Comparison of ENCODE assay signal across 15 cellular contexts in genomic region chr7:150735596-150736358, GRCh38. TPM values are rescaled to one million over a fixed set of nuclear protein-coding genes. Genes with fewer than 3 reads are reported as not detected.
DNase-seq lines count a peak whose midpoint lies in the region; ATAC-seq and TF ChIP-seq lines count a peak whose summit lies in the region.
"Had no signal": no experiment of that assay in that cellular context is flagged by ENCODE, and none has a peak within 500 bp of the region (broad histone marks: within the 10 kb centered on the region; RNA-seq: fewer than 3 reads in every experiment).

No MANE protein-coding gene starts in this region.

- no peaks in the 10 kb centered on the region for H3K9me3 Mint-ChIP-seq in activated CD8-positive, alpha-beta T cell treated with anti-CD3 and anti-CD28 coated beads, Interleukin-2, amount 10 ng/mL, durations not matched to agents 7 days and 5 days (ENCODE audit: insufficient read depth)
- no peaks in the 10 kb centered on the region for H3K9me3 Mint-ChIP-seq in Caco-2 (ENCODE audit: unreplicated experiment)

- BruUV-seq in Caco-2 (replicated peaks; lab: Mats Ljungman, UMichigan) = no TSS peak

- no peak overlapping the region for H3K4me3 ChIP-seq in Caco-2 (ENCODE audit: low read depth, low read length)
- H3K4me3 ChIP-seq: testis had no signal

- no peaks in the 10 kb centered on the region for H3K27me3 Mint-ChIP-seq in activated CD8-positive, alpha-beta T cell treated with anti-CD3 and anti-CD28 coated beads, Interleukin-2, amount 10 ng/mL, durations not matched to agents 7 days and 5 days (ENCODE audit: low read depth)
- H3K27me3 Mint-ChIP-seq in Caco-2 (ENCODE audit: insufficient read depth, unreplicated experiment) = peaks cover 21% of the 10 kb centered on the region

- H3K4me3 Mint-ChIP-seq in activated CD8-positive, alpha-beta T cell treated with anti-CD3 and anti-CD28 coated beads, Interleukin-2, amount 10 ng/mL, durations not matched to agents 7 days and 5 days = peak overlapping the region; percentile 90
- no peak overlapping the region for H3K4me3 Mint-ChIP-seq in Caco-2 (ENCODE audit: unreplicated experiment)

- peaks cover 40% of the 10 kb centered on the region for H3K36me3 Mint-ChIP-seq in activated CD8-positive, alpha-beta T cell treated with anti-CD3 and anti-CD28 coated beads, Interleukin-2, amount 10 ng/mL, durations not matched to agents 7 days and 5 days (ENCODE audit: low read depth)
- H3K36me3 Mint-ChIP-seq in Caco-2 (ENCODE audit: insufficient read depth, unreplicated experiment) = no peaks in the 10 kb centered on the region

- POLR2A ChIA-PET in activated CD8-positive, alpha-beta T cell treated with anti-CD3 and anti-CD28 coated beads, Interleukin-2, amount 10 ng/mL, durations not matched to agents 7 days and 5 days (lab: Charles Lee) = interaction anchor here (1.0 to 4.7 kb wide), 4 partner anchors 19 to 285 kb away, joined by 3 to 43 read pairs (median 20); partner anchors contain the start of genes GIMAP1, GIMAP4 and GIMAP8
- POLR2A ChIA-PET in Caco-2 (lab: Charles Lee) = no interaction called here

- intact Hi-C loops in Caco-2 (cut with micrococcal nuclease; ENCODE audit: unreplicated experiment) = no loop called here

- peak overlapping the region; percentile 74 for H3K27ac Mint-ChIP-seq in activated CD8-positive, alpha-beta T cell treated with anti-CD3 and anti-CD28 coated beads, Interleukin-2, amount 10 ng/mL, durations not matched to agents 7 days and 5 days
- H3K27ac Mint-ChIP-seq in Caco-2 (ENCODE audit: unreplicated experiment) = no peak overlapping the region

- no peak for ATAC-seq in activated CD8-positive, alpha-beta T cell treated with anti-CD3 and anti-CD28 coated beads, Interleukin-2, amount 10 ng/mL, durations not matched to agents 7 days and 5 days
- no peak for ATAC-seq in GM21390 (IDR thresholded peaks at IDR 0.05; ENCODE audit: unreplicated experiment)

- CTCF ChIA-PET in activated CD8-positive, alpha-beta T cell treated with anti-CD3 and anti-CD28 coated beads, Interleukin-2, amount 10 ng/mL, durations not matched to agents 7 days and 5 days (lab: Charles Lee) = interaction anchor here (1.4 to 2.2 kb wide), 4 partner anchors 11 to 287 kb away, joined by 4 to 10 read pairs (median 6); partner anchors contain the start of gene GIMAP1
- CTCF ChIA-PET in Caco-2 (lab: Charles Lee) = no interaction called here

- no peaks in the 10 kb centered on the region for H3K36me3 ChIP-seq in Caco-2 (ENCODE audit: control insufficient read depth, insufficient read depth, low read length)
- H3K36me3 ChIP-seq: esophagus squamous epithelium had no signal

- TF ChIP-seq CTCF in Caco-2 (IDR thresholded peaks at IDR 0.05; ENCODE audit: insufficient read depth in 1 of 2, low read depth in 1 of 2, low read length in 1 of 2, severe bottlenecking in 1 of 2, unreplicated experiment in 1 of 2) = no peak

- H3K9me3 ChIP-seq in Caco-2 = no peaks in the 10 kb centered on the region
- H3K9me3 ChIP-seq: esophagus squamous epithelium, testis had no signal

- H3K27me3 ChIP-seq in Caco-2 (replicated peaks; ENCODE audit: control insufficient read depth, insufficient read depth, low read length) = peaks cover 1% of the 10 kb centered on the region; the same call in 1 of the 2 replicates
- H3K27me3 ChIP-seq: esophagus squamous epithelium, testis had no signal

- H3K4me1 Mint-ChIP-seq in activated CD8-positive, alpha-beta T cell treated with anti-CD3 and anti-CD28 coated beads, Interleukin-2, amount 10 ng/mL, durations not matched to agents 7 days and 5 days (ENCODE audit: low read depth) = peaks cover 75% of the 10 kb centered on the region
- H3K4me1 Mint-ChIP-seq in Caco-2 (ENCODE audit: low read depth, unreplicated experiment) = peaks cover 7% of the 10 kb centered on the region

- peak in 2 of 3 experiments; percentile 18 to 71 for DNase-seq in NCI-H1417 (lab: John Stamatoyannopoulos, UW)
- DNase-seq in NCI-H1417 treated with DMSO at 0.1 percent for 48 hours (lab: John Stamatoyannopoulos, UW) = no peak
- DNase-seq in ELF-1 (ENCODE audit: low read depth, low spot score) = peak; percentile 85
- DNase-seq in activated CD8-positive, alpha-beta T cell treated with anti-CD3 and anti-CD28 coated beads, Interleukin-2, amount 10 ng/mL, durations not matched to agents 7 days and 5 days = no peak
- peak; percentile 39 for DNase-seq in left kidney (ENCODE audit: low read depth, low spot score)
- no peak for DNase-seq in COLO829 (ENCODE audit: low spot score)
- DNase-seq in Caco-2 = no peak
- DNase-seq: amniotic stem cell, Calu3, esophagus squamous epithelium, hypothalamus, NCI-H2171, testis had no signal

- H3K4me1 ChIP-seq in Caco-2 = no peaks in the 10 kb centered on the region
- H3K4me1 ChIP-seq: testis had no signal

RNA-seq across cellular contexts. Expression of gene GIMAP5, which starts 1.4 kb away (rescaled TPM):
- total RNA-seq in activated CD8-positive, alpha-beta T cell treated with anti-CD3 and anti-CD28 coated beads, Interleukin-2, amount 10 ng/mL, durations not matched to agents 7 days and 5 days = 10 to 100 TPM; 56.3 to 63.3 TPM
- not detected in 2 replicates for total RNA-seq in Caco-2 (2022)
- total RNA-seq: Calu3, osteocyte had no signal

RNA-seq across cellular contexts. Expression of gene GIMAP1, which starts 19.4 kb away (rescaled TPM):
- total RNA-seq in activated CD8-positive, alpha-beta T cell treated with anti-CD3 and anti-CD28 coated beads, Interleukin-2, amount 10 ng/mL, durations not matched to agents 7 days and 5 days = 10 to 100 TPM; 19.0 to 20.2 TPM
- not detected in 2 replicates for total RNA-seq in Caco-2 (2022)
- total RNA-seq: Calu3, osteocyte had no signal

RNA-seq across cellular contexts. Expression of gene GIMAP2, which starts 50.3 kb away (rescaled TPM):
- total RNA-seq in activated CD8-positive, alpha-beta T cell treated with anti-CD3 and anti-CD28 coated beads, Interleukin-2, amount 10 ng/mL, durations not matched to agents 7 days and 5 days = 10 to 100 TPM; 79.0 to 82.9 TPM
- total RNA-seq in Caco-2 (2022) = not detected in 2 replicates
- total RNA-seq: osteocyte had no signal

Comparison
In these comparisons a context has a peak if more than half of its experiments do, and no peak if none do; other contexts are left out.
1. DNase-seq: peak in NCI-H1417 (2 of 3), ELF-1 (single experiment) and left kidney (single experiment); none in NCI-H1417 treated with DMSO at 0.1 percent for 48 hours (single experiment), activated CD8-positive, alpha-beta T cell treated with anti-CD3 and anti-CD28 coated beads, Interleukin-2, amount 10 ng/mL, durations not matched to agents 7 days and 5 days (single experiment), COLO829 (single experiment) and Caco-2 (0 of 2).
2. RNA of gene GIMAP5, which starts 1.4 kb away (total RNA-seq): 56.3 to 63.3 TPM in activated CD8-positive, alpha-beta T cell treated with anti-CD3 and anti-CD28 coated beads, Interleukin-2, amount 10 ng/mL, durations not matched to agents 7 days and 5 days; not detected in Caco-2; every median in the first group is over 10 times any median in the second.
3. RNA of gene GIMAP1, which starts 19.4 kb away (total RNA-seq): 19.0 to 20.2 TPM in activated CD8-positive, alpha-beta T cell treated with anti-CD3 and anti-CD28 coated beads, Interleukin-2, amount 10 ng/mL, durations not matched to agents 7 days and 5 days; not detected in Caco-2; every median in the first group is over 10 times any median in the second.
4. RNA of gene GIMAP2, which starts 50.3 kb away (total RNA-seq): 79.0 to 82.9 TPM in activated CD8-positive, alpha-beta T cell treated with anti-CD3 and anti-CD28 coated beads, Interleukin-2, amount 10 ng/mL, durations not matched to agents 7 days and 5 days; not detected in Caco-2; every median in the first group is over 10 times any median in the second.